In genomic region chr2:16625759-16626158, GRCh38 we compare ENCODE assay signal across 9 cellular contexts. TPM values are rescaled to one million over a fixed set of nuclear protein-coding genes. Genes with fewer than 3 reads are reported as not detected.
DNase-seq lines count a peak whose midpoint lies in the region; ATAC-seq and TF ChIP-seq lines count a peak whose summit lies in the region.
"Had no signal": no experiment of that assay in that cellular context is flagged by ENCODE, and none has a peak within 500 bp of the region (broad histone marks: within the 10 kb centered on the region; RNA-seq: fewer than 3 reads in every experiment).

No MANE protein-coding gene starts in this region.

- in situ Hi-C loops in GM13976 (cut with MboI; ENCODE audit: low sequenced_read_pairs, unreplicated experiment): no loop called here

- DNase-seq in GM13976 (ENCODE audit: low spot score) (peak; percentile 47), naive B cell (peak; percentile 39), osteocyte (ENCODE audit: extremely low spot score, unreplicated experiment) (no peak), NK-92 (lab: John Stamatoyannopoulos, UW; ENCODE audit: unreplicated experiment) (no peak), NCI-H2171 treated with DMSO at 0.1 percent for 48 hours (lab: John Stamatoyannopoulos, UW) (no peak)
- no peak for DNase-seq in T-helper 2 cell treated with Interferon-gamma antibody and Interleukin-4, amounts not matched to agents 5 μg/mL and 100 μg/mL, for 36 hours (ENCODE audit: low spot score)
- DNase-seq: NCI-H1436 treated with DMSO at 0.1 percent for 48 hours had no signal

- H3K27ac Mint-ChIP-seq in IgD-negative memory B cell (peak overlapping the region; percentile 85 to 97 (median 96)), naive B cell (peak overlapping the region; percentile 89 to 97 (median 96)), osteocyte (ENCODE audit: unreplicated experiment) (no peak overlapping the region)
- no peak overlapping the region for H3K27ac Mint-ChIP-seq in T-helper 2 cell treated with Interferon-gamma antibody and Interleukin-4, amounts not matched to agents 5 μg/mL and 100 μg/mL, for 36 hours

- H3K36me3 Mint-ChIP-seq in IgD-negative memory B cell (peaks cover 8% of the 10 kb centered on the region), naive B cell (peaks cover 12 to 13% of the 10 kb centered on the region in 2 donors), osteocyte (ENCODE audit: unreplicated experiment) (no peaks in the 10 kb centered on the region)
- H3K36me3 Mint-ChIP-seq in T-helper 2 cell treated with Interferon-gamma antibody and Interleukin-4, amounts not matched to agents 5 μg/mL and 100 μg/mL, for 36 hours (ENCODE audit: low read depth): no peaks in the 10 kb centered on the region

- peak overlapping the region; percentile 76 to 94 (median 81) for H3K4me3 Mint-ChIP-seq in IgD-negative memory B cell
- peak overlapping the region; percentile 63 to 96 (median 86) for H3K4me3 Mint-ChIP-seq in naive B cell
- no peak overlapping the region for H3K4me3 Mint-ChIP-seq in osteocyte (ENCODE audit: unreplicated experiment)
- no peak overlapping the region for H3K4me3 Mint-ChIP-seq in T-helper 2 cell treated with Interferon-gamma antibody and Interleukin-4, amounts not matched to agents 5 μg/mL and 100 μg/mL, for 36 hours

- H3K4me1 Mint-ChIP-seq in IgD-negative memory B cell: peaks cover 93 to 97% (median 94%) of the 10 kb centered on the region in 3 donors
- peaks cover 97 to 100% (median 98%) of the 10 kb centered on the region in 3 donors for H3K4me1 Mint-ChIP-seq in naive B cell
- H3K4me1 Mint-ChIP-seq in osteocyte (ENCODE audit: unreplicated experiment): peaks cover 29% of the 10 kb centered on the region
- H3K4me1 Mint-ChIP-seq in T-helper 2 cell treated with Interferon-gamma antibody and Interleukin-4, amounts not matched to agents 5 μg/mL and 100 μg/mL, for 36 hours (ENCODE audit: low read depth): peaks cover 39% of the 10 kb centered on the region

- TF ChIP-seq CTCF in GM13976 (IDR thresholded peaks at IDR 0.05; ENCODE audit: borderline replicate concordance, control extremely low read depth, extremely low read depth, insufficient read depth, missing control alignments) (no peak), osteocyte (IDR thresholded peaks at IDR 0.05) (no peak)

- no peaks in the 10 kb centered on the region for H3K9me3 Mint-ChIP-seq in IgD-negative memory B cell
- no peaks in the 10 kb centered on the region for H3K9me3 Mint-ChIP-seq in naive B cell
- H3K9me3 Mint-ChIP-seq in osteocyte (ENCODE audit: unreplicated experiment): no peaks in the 10 kb centered on the region
- H3K9me3 Mint-ChIP-seq in T-helper 2 cell treated with Interferon-gamma antibody and Interleukin-4, amounts not matched to agents 5 μg/mL and 100 μg/mL, for 36 hours: no peaks in the 10 kb centered on the region

- ATAC-seq in GM21786 (IDR thresholded peaks at IDR 0.05; ENCODE audit: unreplicated experiment): peak; percentile 75
- peak; percentile 38 to 42 for ATAC-seq in naive B cell (ENCODE audit: low read depth in 2 of 2)

- H3K27me3 Mint-ChIP-seq in IgD-negative memory B cell: no peaks in the 10 kb centered on the region
- no peaks in the 10 kb centered on the region for H3K27me3 Mint-ChIP-seq in naive B cell
- no peaks in the 10 kb centered on the region for H3K27me3 Mint-ChIP-seq in osteocyte (ENCODE audit: unreplicated experiment)
- H3K27me3 Mint-ChIP-seq in T-helper 2 cell treated with Interferon-gamma antibody and Interleukin-4, amounts not matched to agents 5 μg/mL and 100 μg/mL, for 36 hours (ENCODE audit: low read depth): no peaks in the 10 kb centered on the region

RNA-seq across cellular contexts. Expression of gene CYRIA, which starts 39.9 kb away (rescaled TPM):
- polyA plus RNA-seq in IgD-negative memory B cell (31.0 TPM), naive B cell (ENCODE audit: low read depth in 6 of 6) (10 to 100 TPM; 14.7 to 24.5 (median 17.6) TPM)
- total RNA-seq in osteocyte: 2.8 TPM in 2 replicates

Comparison
In these comparisons a context has a peak if more than half of its experiments do, and no peak if none do; other contexts are left out.
1. DNase-seq: peak in GM13976 (single experiment) and naive B cell (single experiment); none in osteocyte (single experiment), T-helper 2 cell treated with Interferon-gamma antibody and Interleukin-4, amounts not matched to agents 5 μg/mL and 100 μg/mL, for 36 hours (single experiment), NK-92 (single experiment) and NCI-H2171 treated with DMSO at 0.1 percent for 48 hours (single experiment).
2. H3K27ac Mint-ChIP-seq: peak in IgD-negative memory B cell (3 of 3) and naive B cell (6 of 6); none in osteocyte (single experiment) and T-helper 2 cell treated with Interferon-gamma antibody and Interleukin-4, amounts not matched to agents 5 μg/mL and 100 μg/mL, for 36 hours (single experiment).
3. H3K4me3 Mint-ChIP-seq: peak in IgD-negative memory B cell (4 of 4) and naive B cell (8 of 8); none in osteocyte (single experiment) and T-helper 2 cell treated with Interferon-gamma antibody and Interleukin-4, amounts not matched to agents 5 μg/mL and 100 μg/mL, for 36 hours (single experiment).